ENCODE assay signal across 1 cellular context in the genomic region with DNA sequence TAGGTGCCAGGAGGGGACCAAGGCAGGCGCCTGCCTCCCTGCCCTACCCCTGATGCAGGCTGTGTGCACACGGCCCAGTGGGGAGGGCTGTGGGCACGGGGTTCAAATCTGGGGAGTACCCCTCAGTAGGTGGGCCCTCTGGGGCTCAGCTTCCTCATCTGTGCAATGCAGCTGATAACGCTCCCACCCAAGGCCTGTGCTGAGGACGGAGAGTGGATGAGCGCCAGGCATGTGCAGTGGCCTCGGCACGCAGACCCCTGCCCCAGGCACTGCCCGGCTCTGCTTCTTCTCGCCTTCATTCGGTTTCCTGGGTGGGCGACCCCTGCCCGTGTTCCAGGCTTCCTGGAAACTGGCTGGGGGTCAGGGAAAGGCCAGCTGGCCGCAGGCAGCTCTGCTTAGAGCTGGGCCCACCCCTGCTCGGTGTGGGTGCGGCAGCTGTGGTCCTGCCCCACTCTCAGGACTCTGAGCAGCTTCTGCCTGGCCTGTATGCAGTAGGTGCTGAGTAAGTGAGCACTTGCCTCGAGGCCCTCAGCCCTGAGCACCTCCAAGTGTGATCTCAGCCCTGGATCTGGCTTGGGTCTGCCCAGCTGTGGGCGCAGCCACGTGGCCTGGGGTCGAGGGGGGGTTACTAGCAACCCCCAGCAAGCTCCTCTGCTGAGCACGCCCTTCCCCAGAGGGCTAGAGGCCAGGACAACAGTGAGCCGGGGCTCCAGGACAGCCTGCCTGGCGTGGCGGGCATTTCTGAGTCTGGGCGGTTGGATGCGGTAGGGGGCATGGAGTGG.
TF ChIP-seq lines count a peak whose summit lies in the region.

No MANE protein-coding gene starts in this region.

TF ChIP-seq in K562, 482 proteins besides CTCF, POLR2A, EP300 and RAD21 (continued from another document and continues in another):
- TF ChIP-seq FOXA3 (CRISPR knock-in tag; conservative IDR thresholded peaks at IDR 0.05 in 1 of 2, IDR thresholded peaks at IDR 0.05 in 1 of 2) (no peak), ELF2 (CRISPR knock-in tag; IDR thresholded peaks at IDR 0.05) (no peak), XRCC3 (IDR thresholded peaks at IDR 0.05) (no peak), PPARD (CRISPR knock-in tag; IDR thresholded peaks at IDR 0.05) (no peak), ZNF41 (CRISPR knock-in tag; conservative IDR thresholded peaks at IDR 0.05) (no peak), ZNF197 (CRISPR knock-in tag; IDR thresholded peaks at IDR 0.05; ENCODE audit: low read depth) (peak; percentile 55), STAT5A (IDR thresholded peaks at IDR 0.05; ENCODE audit: borderline replicate concordance, low read length) (no peak), E2F1 (CRISPR knock-in tag; IDR thresholded peaks at IDR 0.05) (no peak), MXI1 (IDR thresholded peaks at IDR 0.05; ENCODE audit: low read depth, low read length) (no peak), NONO (IDR thresholded peaks at IDR 0.05; ENCODE audit: low read depth in 2 of 2, low read length in 1 of 2) (no peak), FOXK2 (conservative IDR thresholded peaks at IDR 0.05 in 1 of 2, IDR thresholded peaks at IDR 0.05 in 1 of 2; ENCODE audit: low read depth in 2 of 2) (no peak), SPI1 (IDR thresholded peaks at IDR 0.05; ENCODE audit: borderline replicate concordance, low read depth, low read length) (no peak), ETV1 (tag; conservative IDR thresholded peaks at IDR 0.05; ENCODE audit: low read depth) (no peak), ZBTB40 (IDR thresholded peaks at IDR 0.05) (no peak), ZBTB40 (CRISPR knock-in tag; IDR thresholded peaks at IDR 0.05) (no peak), ZKSCAN8 (CRISPR knock-in tag; IDR thresholded peaks at IDR 0.05) (peak; percentile 98), NFRKB (IDR thresholded peaks at IDR 0.05; ENCODE audit: low read depth) (0 out of 2 replicates have a peak, but pooled peaks have one; percentile 34), CXXC5 (CRISPR knock-in tag; IDR thresholded peaks at IDR 0.05) (no peak), CBX1 (IDR thresholded peaks at IDR 0.05; ENCODE audit: low read depth) (no peak), BDP1 (IDR thresholded peaks at IDR 0.05; ENCODE audit: insufficient read depth, insufficient read length) (no peak), ZNF398 (CRISPR knock-in tag; IDR thresholded peaks at IDR 0.05) (no peak), ZNF551 (CRISPR knock-in tag; IDR thresholded peaks at IDR 0.05) (no peak), EHMT2 (IDR thresholded peaks at IDR 0.05) (no peak), RBM22 (IDR thresholded peaks at IDR 0.05; ENCODE audit: low read depth, low read length, poor library complexity, severe bottlenecking) (no peak), ZNF133 (CRISPR knock-in tag; IDR thresholded peaks at IDR 0.05) (no peak), ZNF316 (IDR thresholded peaks at IDR 0.05) (no peak), POLR2AphosphoS5 (IDR thresholded peaks at IDR 0.05; ENCODE audit: control insufficient read depth, insufficient read depth, low read depth, low read length) (no peak), SUPT5H (IDR thresholded peaks at IDR 0.05) (no peak), TEAD2 (tag; IDR thresholded peaks at IDR 0.05) (no peak), HOMEZ (CRISPR knock-in tag; IDR thresholded peaks at IDR 0.05) (no peak), ZNF511 (CRISPR knock-in tag; IDR thresholded peaks at IDR 0.05) (no peak), ZNF766 (CRISPR knock-in tag; conservative IDR thresholded peaks at IDR 0.05) (peak; percentile 56; the same call in 1 of the 2 replicates), RUNX1 (IDR thresholded peaks at IDR 0.05; ENCODE audit: low read depth) (no peak)
- TF ChIP-seq, protein P1, sequence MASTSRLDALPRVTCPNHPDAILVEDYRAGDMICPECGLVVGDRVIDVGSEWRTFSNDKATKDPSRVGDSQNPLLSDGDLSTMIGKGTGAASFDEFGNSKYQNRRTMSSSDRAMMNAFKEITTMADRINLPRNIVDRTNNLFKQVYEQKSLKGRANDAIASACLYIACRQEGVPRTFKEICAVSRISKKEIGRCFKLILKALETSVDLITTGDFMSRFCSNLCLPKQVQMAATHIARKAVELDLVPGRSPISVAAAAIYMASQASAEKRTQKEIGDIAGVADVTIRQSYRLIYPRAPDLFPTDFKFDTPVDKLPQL (IDR thresholded peaks at IDR 0.05; ENCODE audit: extremely low read depth, insufficient read length): no peak
- TF ChIP-seq, protein P2, sequence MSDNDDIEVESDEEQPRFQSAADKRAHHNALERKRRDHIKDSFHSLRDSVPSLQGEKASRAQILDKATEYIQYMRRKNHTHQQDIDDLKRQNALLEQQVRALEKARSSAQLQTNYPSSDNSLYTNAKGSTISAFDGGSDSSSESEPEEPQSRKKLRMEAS (CRISPR knock-in tag; IDR thresholded peaks at IDR 0.05): peak; percentile 85
- TF ChIP-seq, protein P3, sequence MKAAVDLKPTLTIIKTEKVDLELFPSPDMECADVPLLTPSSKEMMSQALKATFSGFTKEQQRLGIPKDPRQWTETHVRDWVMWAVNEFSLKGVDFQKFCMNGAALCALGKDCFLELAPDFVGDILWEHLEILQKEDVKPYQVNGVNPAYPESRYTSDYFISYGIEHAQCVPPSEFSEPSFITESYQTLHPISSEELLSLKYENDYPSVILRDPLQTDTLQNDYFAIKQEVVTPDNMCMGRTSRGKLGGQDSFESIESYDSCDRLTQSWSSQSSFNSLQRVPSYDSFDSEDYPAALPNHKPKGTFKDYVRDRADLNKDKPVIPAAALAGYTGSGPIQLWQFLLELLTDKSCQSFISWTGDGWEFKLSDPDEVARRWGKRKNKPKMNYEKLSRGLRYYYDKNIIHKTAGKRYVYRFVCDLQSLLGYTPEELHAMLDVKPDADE (conservative IDR thresholded peaks at IDR 0.05; ENCODE audit: control insufficient read depth, low read depth, low read length): no peak
